1 cellular context compared by ENCODE assay signal in the genomic region with DNA sequence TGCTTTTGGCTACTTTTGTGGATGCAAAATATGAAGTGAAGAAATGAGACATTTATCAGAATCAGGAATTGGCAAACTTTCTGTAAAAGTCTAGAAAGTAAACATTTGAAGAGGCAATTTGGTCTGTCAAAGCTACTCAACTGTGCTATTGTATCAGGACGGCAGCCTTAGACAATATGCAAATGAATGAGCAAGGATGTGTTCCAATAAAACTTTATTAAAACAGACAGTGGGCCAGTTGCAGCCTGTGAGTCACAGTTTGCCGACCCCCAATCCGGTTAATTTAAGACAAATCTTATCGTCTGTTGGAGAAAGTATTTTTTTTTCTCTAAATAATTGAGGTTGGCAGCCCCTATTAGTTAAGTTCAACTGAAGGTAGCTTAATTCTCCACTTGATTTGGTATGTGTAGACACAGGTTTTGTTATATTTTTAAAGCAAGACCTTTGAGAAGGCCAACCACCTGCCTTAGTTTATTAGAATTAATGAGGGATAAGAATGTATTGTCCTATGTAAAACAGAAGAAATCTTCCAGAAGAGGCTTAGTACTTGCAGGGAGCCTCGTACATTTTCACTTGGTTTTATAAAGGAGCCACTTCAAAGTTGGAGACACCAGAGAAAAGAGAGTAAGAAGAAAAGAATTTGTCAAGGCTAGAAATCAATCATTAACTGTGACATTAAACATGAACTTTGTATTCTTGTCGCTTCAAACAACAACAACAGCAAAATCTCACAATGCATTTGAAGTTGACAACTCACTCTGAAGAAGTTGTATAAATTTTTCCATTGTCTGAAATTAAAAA.
TF ChIP-seq lines count a peak whose summit lies in the region.

No MANE protein-coding gene starts in this region.

TF ChIP-seq in HepG2, 621 proteins besides CTCF, POLR2A, EP300 and RAD21 (continued from another document and continues in another):
- TF ChIP-seq, protein P1, sequence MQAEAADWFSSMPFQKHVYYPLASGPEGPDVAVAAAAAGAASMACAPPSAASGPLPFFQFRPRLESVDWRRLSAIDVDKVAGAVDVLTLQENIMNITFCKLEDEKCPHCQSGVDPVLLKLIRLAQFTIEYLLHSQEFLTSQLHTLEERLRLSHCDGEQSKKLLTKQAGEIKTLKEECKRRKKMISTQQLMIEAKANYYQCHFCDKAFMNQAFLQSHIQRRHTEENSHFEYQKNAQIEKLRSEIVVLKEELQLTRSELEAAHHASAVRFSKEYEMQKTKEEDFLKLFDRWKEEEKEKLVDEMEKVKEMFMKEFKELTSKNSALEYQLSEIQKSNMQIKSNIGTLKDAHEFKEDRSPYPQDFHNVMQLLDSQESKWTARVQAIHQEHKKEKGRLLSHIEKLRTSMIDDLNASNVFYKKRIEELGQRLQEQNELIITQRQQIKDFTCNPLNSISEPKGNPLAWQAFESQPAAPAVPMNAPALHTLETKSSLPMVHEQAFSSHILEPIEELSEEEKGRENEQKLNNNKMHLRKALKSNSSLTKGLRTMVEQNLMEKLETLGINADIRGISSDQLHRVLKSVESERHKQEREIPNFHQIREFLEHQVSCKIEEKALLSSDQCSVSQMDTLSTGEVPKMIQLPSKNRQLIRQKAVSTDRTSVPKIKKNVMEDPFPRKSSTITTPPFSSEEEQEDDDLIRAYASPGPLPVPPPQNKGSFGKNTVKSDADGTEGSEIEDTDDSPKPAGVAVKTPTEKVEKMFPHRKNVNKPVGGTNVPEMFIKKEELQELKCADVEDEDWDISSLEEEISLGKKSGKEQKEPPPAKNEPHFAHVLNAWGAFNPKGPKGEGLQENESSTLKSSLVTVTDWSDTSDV (CRISPR knock-in tag; IDR thresholded peaks at IDR 0.05), result no peak
- no peak for TF ChIP-seq TSC22D2 (CRISPR knock-in tag; IDR thresholded peaks at IDR 0.05; ENCODE audit: borderline replicate concordance)
- TF ChIP-seq KLF9 (CRISPR knock-in tag; IDR thresholded peaks at IDR 0.05; ENCODE audit: low read depth), result no peak
- TF ChIP-seq, protein P2, sequence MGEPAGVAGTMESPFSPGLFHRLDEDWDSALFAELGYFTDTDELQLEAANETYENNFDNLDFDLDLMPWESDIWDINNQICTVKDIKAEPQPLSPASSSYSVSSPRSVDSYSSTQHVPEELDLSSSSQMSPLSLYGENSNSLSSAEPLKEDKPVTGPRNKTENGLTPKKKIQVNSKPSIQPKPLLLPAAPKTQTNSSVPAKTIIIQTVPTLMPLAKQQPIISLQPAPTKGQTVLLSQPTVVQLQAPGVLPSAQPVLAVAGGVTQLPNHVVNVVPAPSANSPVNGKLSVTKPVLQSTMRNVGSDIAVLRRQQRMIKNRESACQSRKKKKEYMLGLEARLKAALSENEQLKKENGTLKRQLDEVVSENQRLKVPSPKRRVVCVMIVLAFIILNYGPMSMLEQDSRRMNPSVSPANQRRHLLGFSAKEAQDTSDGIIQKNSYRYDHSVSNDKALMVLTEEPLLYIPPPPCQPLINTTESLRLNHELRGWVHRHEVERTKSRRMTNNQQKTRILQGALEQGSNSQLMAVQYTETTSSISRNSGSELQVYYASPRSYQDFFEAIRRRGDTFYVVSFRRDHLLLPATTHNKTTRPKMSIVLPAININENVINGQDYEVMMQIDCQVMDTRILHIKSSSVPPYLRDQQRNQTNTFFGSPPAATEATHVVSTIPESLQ (CRISPR knock-in tag; conservative IDR thresholded peaks at IDR 0.05), result no peak
- no peak for TF ChIP-seq ZKSCAN8 (CRISPR knock-in tag; IDR thresholded peaks at IDR 0.05; ENCODE audit: borderline replicate concordance)
- no peak for TF ChIP-seq NFKB2 (CRISPR knock-in tag; IDR thresholded peaks at IDR 0.05; ENCODE audit: borderline replicate concordance)
- TF ChIP-seq FOXA3 (CRISPR knock-in tag; IDR thresholded peaks at IDR 0.05), result peak; percentile 76
- TF ChIP-seq, protein P3, sequence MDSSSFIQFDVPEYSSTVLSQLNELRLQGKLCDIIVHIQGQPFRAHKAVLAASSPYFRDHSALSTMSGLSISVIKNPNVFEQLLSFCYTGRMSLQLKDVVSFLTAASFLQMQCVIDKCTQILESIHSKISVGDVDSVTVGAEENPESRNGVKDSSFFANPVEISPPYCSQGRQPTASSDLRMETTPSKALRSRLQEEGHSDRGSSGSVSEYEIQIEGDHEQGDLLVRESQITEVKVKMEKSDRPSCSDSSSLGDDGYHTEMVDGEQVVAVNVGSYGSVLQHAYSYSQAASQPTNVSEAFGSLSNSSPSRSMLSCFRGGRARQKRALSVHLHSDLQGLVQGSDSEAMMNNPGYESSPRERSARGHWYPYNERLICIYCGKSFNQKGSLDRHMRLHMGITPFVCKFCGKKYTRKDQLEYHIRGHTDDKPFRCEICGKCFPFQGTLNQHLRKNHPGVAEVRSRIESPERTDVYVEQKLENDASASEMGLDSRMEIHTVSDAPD (CRISPR knock-in tag; IDR thresholded peaks at IDR 0.05), result no peak
- TF ChIP-seq SCMH1 (CRISPR knock-in tag; IDR thresholded peaks at IDR 0.05; ENCODE audit: borderline replicate concordance), result no peak
- TF ChIP-seq HCFC1 (IDR thresholded peaks at IDR 0.05; ENCODE audit: low read depth, low read length), result no peak
- no peak for TF ChIP-seq ELF1 (CRISPR knock-in tag; IDR thresholded peaks at IDR 0.05)
- no peak for TF ChIP-seq ATF7-NPFF (CRISPR knock-in tag; IDR thresholded peaks at IDR 0.05; ENCODE audit: low read depth)
- TF ChIP-seq, protein P4, sequence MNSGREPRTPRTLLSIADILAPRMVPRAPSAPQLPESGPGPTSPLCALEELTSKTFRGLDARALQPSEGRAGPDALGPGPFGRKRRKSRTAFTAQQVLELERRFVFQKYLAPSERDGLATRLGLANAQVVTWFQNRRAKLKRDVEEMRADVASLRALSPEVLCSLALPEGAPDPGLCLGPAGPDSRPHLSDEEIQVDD (CRISPR knock-in tag; IDR thresholded peaks at IDR 0.05; ENCODE audit: borderline replicate concordance), result no peak
- TF ChIP-seq PCBP1 (IDR thresholded peaks at IDR 0.05; ENCODE audit: borderline replicate concordance, low read depth, low read length), result no peak
- peak; percentile 27; the same call in 1 of the 2 replicates for TF ChIP-seq SAP130 (CRISPR knock-in tag; IDR thresholded peaks at IDR 0.05; ENCODE audit: low read depth)
- TF ChIP-seq, protein P5, sequence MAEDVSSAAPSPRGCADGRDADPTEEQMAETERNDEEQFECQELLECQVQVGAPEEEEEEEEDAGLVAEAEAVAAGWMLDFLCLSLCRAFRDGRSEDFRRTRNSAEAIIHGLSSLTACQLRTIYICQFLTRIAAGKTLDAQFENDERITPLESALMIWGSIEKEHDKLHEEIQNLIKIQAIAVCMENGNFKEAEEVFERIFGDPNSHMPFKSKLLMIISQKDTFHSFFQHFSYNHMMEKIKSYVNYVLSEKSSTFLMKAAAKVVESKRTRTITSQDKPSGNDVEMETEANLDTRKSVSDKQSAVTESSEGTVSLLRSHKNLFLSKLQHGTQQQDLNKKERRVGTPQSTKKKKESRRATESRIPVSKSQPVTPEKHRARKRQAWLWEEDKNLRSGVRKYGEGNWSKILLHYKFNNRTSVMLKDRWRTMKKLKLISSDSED (CRISPR knock-in tag; IDR thresholded peaks at IDR 0.05), result no peak
- TF ChIP-seq ZNF230 (CRISPR knock-in tag; IDR thresholded peaks at IDR 0.05), result no peak
- TF ChIP-seq SP1 (IDR thresholded peaks at IDR 0.05), result no peak
- no peak for TF ChIP-seq SP1 (CRISPR knock-in tag; IDR thresholded peaks at IDR 0.05)
- no peak for TF ChIP-seq ZFP82 (CRISPR knock-in tag; IDR thresholded peaks at IDR 0.05; ENCODE audit: borderline replicate concordance)
- TF ChIP-seq SALL1 (CRISPR knock-in tag; IDR thresholded peaks at IDR 0.05), result no peak
- TF ChIP-seq, protein P6, sequence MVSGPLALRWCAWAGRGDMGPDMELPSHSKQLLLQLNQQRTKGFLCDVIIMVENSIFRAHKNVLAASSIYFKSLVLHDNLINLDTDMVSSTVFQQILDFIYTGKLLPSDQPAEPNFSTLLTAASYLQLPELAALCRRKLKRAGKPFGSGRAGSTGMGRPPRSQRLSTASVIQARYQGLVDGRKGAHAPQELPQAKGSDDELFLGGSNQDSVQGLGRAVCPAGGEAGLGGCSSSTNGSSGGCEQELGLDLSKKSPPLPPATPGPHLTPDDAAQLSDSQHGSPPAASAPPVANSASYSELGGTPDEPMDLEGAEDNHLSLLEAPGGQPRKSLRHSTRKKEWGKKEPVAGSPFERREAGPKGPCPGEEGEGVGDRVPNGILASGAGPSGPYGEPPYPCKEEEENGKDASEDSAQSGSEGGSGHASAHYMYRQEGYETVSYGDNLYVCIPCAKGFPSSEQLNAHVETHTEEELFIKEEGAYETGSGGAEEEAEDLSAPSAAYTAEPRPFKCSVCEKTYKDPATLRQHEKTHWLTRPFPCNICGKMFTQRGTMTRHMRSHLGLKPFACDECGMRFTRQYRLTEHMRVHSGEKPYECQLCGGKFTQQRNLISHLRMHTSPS (CRISPR knock-in tag; IDR thresholded peaks at IDR 0.05; ENCODE audit: low read depth), result no peak
- TF ChIP-seq, protein P7, sequence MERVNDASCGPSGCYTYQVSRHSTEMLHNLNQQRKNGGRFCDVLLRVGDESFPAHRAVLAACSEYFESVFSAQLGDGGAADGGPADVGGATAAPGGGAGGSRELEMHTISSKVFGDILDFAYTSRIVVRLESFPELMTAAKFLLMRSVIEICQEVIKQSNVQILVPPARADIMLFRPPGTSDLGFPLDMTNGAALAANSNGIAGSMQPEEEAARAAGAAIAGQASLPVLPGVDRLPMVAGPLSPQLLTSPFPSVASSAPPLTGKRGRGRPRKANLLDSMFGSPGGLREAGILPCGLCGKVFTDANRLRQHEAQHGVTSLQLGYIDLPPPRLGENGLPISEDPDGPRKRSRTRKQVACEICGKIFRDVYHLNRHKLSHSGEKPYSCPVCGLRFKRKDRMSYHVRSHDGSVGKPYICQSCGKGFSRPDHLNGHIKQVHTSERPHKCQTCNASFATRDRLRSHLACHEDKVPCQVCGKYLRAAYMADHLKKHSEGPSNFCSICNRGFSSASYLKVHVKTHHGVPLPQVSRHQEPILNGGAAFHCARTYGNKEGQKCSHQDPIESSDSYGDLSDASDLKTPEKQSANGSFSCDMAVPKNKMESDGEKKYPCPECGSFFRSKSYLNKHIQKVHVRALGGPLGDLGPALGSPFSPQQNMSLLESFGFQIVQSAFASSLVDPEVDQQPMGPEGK (CRISPR knock-in tag; IDR thresholded peaks at IDR 0.05), result no peak
- no peak for TF ChIP-seq CCDC6 (CRISPR knock-in tag; IDR thresholded peaks at IDR 0.05)
- TF ChIP-seq, protein P8, sequence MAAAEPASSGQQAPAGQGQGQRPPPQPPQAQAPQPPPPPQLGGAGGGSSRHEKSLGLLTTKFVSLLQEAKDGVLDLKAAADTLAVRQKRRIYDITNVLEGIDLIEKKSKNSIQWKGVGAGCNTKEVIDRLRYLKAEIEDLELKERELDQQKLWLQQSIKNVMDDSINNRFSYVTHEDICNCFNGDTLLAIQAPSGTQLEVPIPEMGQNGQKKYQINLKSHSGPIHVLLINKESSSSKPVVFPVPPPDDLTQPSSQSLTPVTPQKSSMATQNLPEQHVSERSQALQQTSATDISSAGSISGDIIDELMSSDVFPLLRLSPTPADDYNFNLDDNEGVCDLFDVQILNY (CRISPR knock-in tag; conservative IDR thresholded peaks at IDR 0.05), result no peak
- no peak for TF ChIP-seq MEF2D (CRISPR knock-in tag; IDR thresholded peaks at IDR 0.05)
- TF ChIP-seq ASH2L (IDR thresholded peaks at IDR 0.05; ENCODE audit: insufficient read length, low read depth, low read length), result peak; percentile 98
- no peak for TF ChIP-seq KAT2B (IDR thresholded peaks at IDR 0.05; ENCODE audit: borderline replicate concordance, low read depth, low read length)
- TF ChIP-seq, protein P9, sequence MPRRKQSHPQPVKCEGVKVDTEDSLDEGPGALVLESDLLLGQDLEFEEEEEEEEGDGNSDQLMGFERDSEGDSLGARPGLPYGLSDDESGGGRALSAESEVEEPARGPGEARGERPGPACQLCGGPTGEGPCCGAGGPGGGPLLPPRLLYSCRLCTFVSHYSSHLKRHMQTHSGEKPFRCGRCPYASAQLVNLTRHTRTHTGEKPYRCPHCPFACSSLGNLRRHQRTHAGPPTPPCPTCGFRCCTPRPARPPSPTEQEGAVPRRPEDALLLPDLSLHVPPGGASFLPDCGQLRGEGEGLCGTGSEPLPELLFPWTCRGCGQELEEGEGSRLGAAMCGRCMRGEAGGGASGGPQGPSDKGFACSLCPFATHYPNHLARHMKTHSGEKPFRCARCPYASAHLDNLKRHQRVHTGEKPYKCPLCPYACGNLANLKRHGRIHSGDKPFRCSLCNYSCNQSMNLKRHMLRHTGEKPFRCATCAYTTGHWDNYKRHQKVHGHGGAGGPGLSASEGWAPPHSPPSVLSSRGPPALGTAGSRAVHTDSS (CRISPR knock-in tag; conservative IDR thresholded peaks at IDR 0.05), result no peak
- TF ChIP-seq ZNF333 (CRISPR knock-in tag; IDR thresholded peaks at IDR 0.05; ENCODE audit: borderline replicate concordance), result no peak
- peak; percentile 77 for TF ChIP-seq HNF4A (CRISPR knock-in tag; IDR thresholded peaks at IDR 0.05)
- no peak for TF ChIP-seq SRSF4 (IDR thresholded peaks at IDR 0.05; ENCODE audit: low read depth, low read length, poor library complexity, severe bottlenecking)
- no peak for TF ChIP-seq RFX5 (IDR thresholded peaks at IDR 0.05; ENCODE audit: low read depth, low read length)
- TF ChIP-seq, protein P10, sequence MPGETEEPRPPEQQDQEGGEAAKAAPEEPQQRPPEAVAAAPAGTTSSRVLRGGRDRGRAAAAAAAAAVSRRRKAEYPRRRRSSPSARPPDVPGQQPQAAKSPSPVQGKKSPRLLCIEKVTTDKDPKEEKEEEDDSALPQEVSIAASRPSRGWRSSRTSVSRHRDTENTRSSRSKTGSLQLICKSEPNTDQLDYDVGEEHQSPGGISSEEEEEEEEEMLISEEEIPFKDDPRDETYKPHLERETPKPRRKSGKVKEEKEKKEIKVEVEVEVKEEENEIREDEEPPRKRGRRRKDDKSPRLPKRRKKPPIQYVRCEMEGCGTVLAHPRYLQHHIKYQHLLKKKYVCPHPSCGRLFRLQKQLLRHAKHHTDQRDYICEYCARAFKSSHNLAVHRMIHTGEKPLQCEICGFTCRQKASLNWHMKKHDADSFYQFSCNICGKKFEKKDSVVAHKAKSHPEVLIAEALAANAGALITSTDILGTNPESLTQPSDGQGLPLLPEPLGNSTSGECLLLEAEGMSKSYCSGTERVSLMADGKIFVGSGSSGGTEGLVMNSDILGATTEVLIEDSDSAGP (CRISPR knock-in tag; IDR thresholded peaks at IDR 0.05; ENCODE audit: borderline replicate concordance), result no peak
- TF ChIP-seq NONO (IDR thresholded peaks at IDR 0.05), result no peak
- no peak for TF ChIP-seq NONO (CRISPR knock-in tag; conservative IDR thresholded peaks at IDR 0.05)
- TF ChIP-seq ZNF841 (CRISPR knock-in tag; IDR thresholded peaks at IDR 0.05; ENCODE audit: borderline replicate concordance), result no peak
- TF ChIP-seq ZNF546 (CRISPR knock-in tag; conservative IDR thresholded peaks at IDR 0.05), result no peak
- TF ChIP-seq ZNF350 (CRISPR knock-in tag; IDR thresholded peaks at IDR 0.05; ENCODE audit: borderline replicate concordance, low read depth), result no peak
- TF ChIP-seq, protein P11, sequence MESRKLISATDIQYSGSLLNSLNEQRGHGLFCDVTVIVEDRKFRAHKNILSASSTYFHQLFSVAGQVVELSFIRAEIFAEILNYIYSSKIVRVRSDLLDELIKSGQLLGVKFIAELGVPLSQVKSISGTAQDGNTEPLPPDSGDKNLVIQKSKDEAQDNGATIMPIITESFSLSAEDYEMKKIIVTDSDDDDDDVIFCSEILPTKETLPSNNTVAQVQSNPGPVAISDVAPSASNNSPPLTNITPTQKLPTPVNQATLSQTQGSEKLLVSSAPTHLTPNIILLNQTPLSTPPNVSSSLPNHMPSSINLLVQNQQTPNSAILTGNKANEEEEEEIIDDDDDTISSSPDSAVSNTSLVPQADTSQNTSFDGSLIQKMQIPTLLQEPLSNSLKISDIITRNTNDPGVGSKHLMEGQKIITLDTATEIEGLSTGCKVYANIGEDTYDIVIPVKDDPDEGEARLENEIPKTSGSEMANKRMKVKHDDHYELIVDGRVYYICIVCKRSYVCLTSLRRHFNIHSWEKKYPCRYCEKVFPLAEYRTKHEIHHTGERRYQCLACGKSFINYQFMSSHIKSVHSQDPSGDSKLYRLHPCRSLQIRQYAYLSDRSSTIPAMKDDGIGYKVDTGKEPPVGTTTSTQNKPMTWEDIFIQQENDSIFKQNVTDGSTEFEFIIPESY (CRISPR knock-in tag; IDR thresholded peaks at IDR 0.05), result no peak
- TF ChIP-seq SP5 (CRISPR knock-in tag; IDR thresholded peaks at IDR 0.05; ENCODE audit: borderline replicate concordance, low read depth), result no peak; the same call in 1 of the 2 replicates
- TF ChIP-seq SP2 (CRISPR knock-in tag; IDR thresholded peaks at IDR 0.05), result no peak
